Comparison of ENCODE assay signal across 17 cellular contexts in genomic region chr1:2060535-2060934, GRCh38. TPM values are rescaled to one million over a fixed set of nuclear protein-coding genes. Genes with fewer than 3 reads are reported as not detected.
DNase-seq lines count a peak whose midpoint lies in the region; ATAC-seq and TF ChIP-seq lines count a peak whose summit lies in the region.
"Had no signal": no experiment of that assay in that cellular context is flagged by ENCODE, and none has a peak within 500 bp of the region (broad histone marks: within the 10 kb centered on the region; RNA-seq: fewer than 3 reads in every experiment).

No MANE protein-coding gene starts in this region.

- H3K27me3 Mint-ChIP-seq in HFFc6 (ENCODE audit: insufficient read depth) = peaks cover 17% of the 10 kb centered on the region
- H3K27me3 Mint-ChIP-seq: CD4-positive, alpha-beta memory T cell had no signal

- no peak overlapping the region for H2BK12ac ChIP-seq in neuronal stem cell (ENCODE audit: low read length)

- H3K27me3 ChIP-seq in BLaER1 treated with 17β-estradiol and CSF1 and Interleukin-3, amounts not matched to agents 10 nM and 100 nM = peaks cover 0 to 26% (median 0%) of the 10 kb centered on the region in 11 experiments; a peak in 5 of 22 replicates
- no peaks in the 10 kb centered on the region for H3K27me3 ChIP-seq in left lung
- H3K27me3 ChIP-seq in neuronal stem cell (ENCODE audit: control insufficient read depth in 3 of 3, insufficient read depth in 3 of 3, low read depth in 1 of 3, low read length in 3 of 3) = peaks cover 0 to 10% (median 0%) of the 10 kb centered on the region in 3 experiments

- H3K27ac Mint-ChIP-seq in HFFc6 = no peak overlapping the region
- H3K27ac Mint-ChIP-seq: CD4-positive, alpha-beta memory T cell had no signal

- no peak overlapping the region for H3K4ac ChIP-seq in neuronal stem cell (ENCODE audit: low read length)

- no peak overlapping the region for H3K4me3 ChIP-seq in BLaER1 treated with 17β-estradiol and CSF1 and Interleukin-3, amounts not matched to agents 10 nM and 100 nM
- H3K4me3 ChIP-seq in left lung (no peak overlapping the region), neuronal stem cell (ENCODE audit: low read length in 2 of 2) (no peak overlapping the region)
- H3K4me3 ChIP-seq: GM12878, GM23248 had no signal

- H3K9ac ChIP-seq in BLaER1 treated with 17β-estradiol and CSF1 and Interleukin-3, amounts not matched to agents 10 nM and 100 nM = peak overlapping the region in 3 of 11 experiments; percentile 11 to 62 (median 46); a peak in 3 of 22 replicates
- peak overlapping the region; percentile 70 for H3K9ac ChIP-seq in neuronal stem cell (ENCODE audit: low read depth, low read length, poor library complexity)
- H3K9ac ChIP-seq: GM23248 had no signal

- no peak overlapping the region for H3K14ac ChIP-seq in neuronal stem cell (ENCODE audit: low read length)

- H3K36me3 ChIP-seq in BLaER1 treated with 17β-estradiol and CSF1 and Interleukin-3, amounts not matched to agents 10 nM and 100 nM = peaks cover 0 to 6% (median 0%) of the 10 kb centered on the region in 11 experiments; a peak in 2 of 22 replicates
- H3K36me3 ChIP-seq in left lung (peaks cover 0 to 28% of the 10 kb centered on the region in 2 donors), neuronal stem cell (replicated peaks in 1 of 2; ENCODE audit: control insufficient read depth in 2 of 2, insufficient read depth in 2 of 2, low read length in 2 of 2) (peaks cover 0 to 7% of the 10 kb centered on the region in 2 donors)
- H3K36me3 ChIP-seq: BE2C had no signal

- no peaks in the 10 kb centered on the region; a peak in 2 of 22 replicates for H4K20me1 ChIP-seq in BLaER1 treated with 17β-estradiol and CSF1 and Interleukin-3, amounts not matched to agents 10 nM and 100 nM

- H3K18ac ChIP-seq in neuronal stem cell (ENCODE audit: low read length) = peak overlapping the region; percentile 48

- no peak for TF ChIP-seq CTCF in left lung (IDR thresholded peaks at IDR 0.05)
- TF ChIP-seq CTCF in HFFc6 (IDR thresholded peaks at IDR 0.05) = no peak

- no peak overlapping the region for H2AFZ ChIP-seq in neuronal stem cell (ENCODE audit: low read length)
- H2AFZ ChIP-seq: GM23248 had no signal

- peaks cover under 1% of the 10 kb centered on the region for H3K36me3 Mint-ChIP-seq in HFFc6 (ENCODE audit: low read depth)
- H3K36me3 Mint-ChIP-seq: CD14-positive monocyte had no signal

- DNase-seq in left lung = peak in 1 of 2 donors; percentile 78
- no peak for DNase-seq in neuronal stem cell (ENCODE audit: low spot score)
- DNase-seq in GF-D8 (lab: John Stamatoyannopoulos, UW) = no peak
- DNase-seq in HFFc6 = no peak
- no peak for DNase-seq in stimulated activated naive CD4-positive, alpha-beta T cell treated with Interleukin-2 at 50 U/mL for 16 hours (lab: John Stamatoyannopoulos, UW)
- DNase-seq: ACHN; BE2C; CD4-positive, alpha-beta memory T cell; DMS79 treated with DMSO at 0.1 percent for 48 hours; GM23248; HCEC 1CT had no signal

- no CpG with 5 or more reads among the region's 23 CpGs for WGBS in neuronal stem cell (ENCODE audit: extremely low coverage in 2 of 2, insufficient read length in 2 of 2, insufficient replicate concordance in 1 of 2), 2 donors

- no peak overlapping the region for H2AK5ac ChIP-seq in neuronal stem cell (ENCODE audit: low read depth, low read length)

- H3K4me1 Mint-ChIP-seq in HFFc6 (ENCODE audit: low read depth) = no peaks in the 10 kb centered on the region
- H3K4me1 Mint-ChIP-seq: CD14-positive monocyte had no signal

- H4K91ac ChIP-seq in neuronal stem cell (ENCODE audit: low read depth, low read length, poor library complexity) = no peak overlapping the region

- peak overlapping the region in 3 of 11 experiments; percentile 60 to 70 (median 65); a peak in 5 of 22 replicates for H3K27ac ChIP-seq in BLaER1 treated with 17β-estradiol and CSF1 and Interleukin-3, amounts not matched to agents 10 nM and 100 nM
- peak overlapping the region; percentile 60 to 61 for H3K27ac ChIP-seq in left lung
- no peak overlapping the region for H3K27ac ChIP-seq in neuronal stem cell (replicated peaks; ENCODE audit: low read length)
- H3K27ac ChIP-seq: GM23248, HL-60 had no signal

- H3K4me3 Mint-ChIP-seq in HFFc6 = no peak overlapping the region
- H3K4me3 Mint-ChIP-seq: CD14-positive monocyte; CD4-positive, alpha-beta memory T cell had no signal

- H3K23ac ChIP-seq in neuronal stem cell (ENCODE audit: low read depth, low read length, poor library complexity) = peak overlapping the region; percentile 43

- no peak overlapping the region for H4K8ac ChIP-seq in neuronal stem cell (ENCODE audit: low read depth, low read length)

- H3K4me2 ChIP-seq in BLaER1 treated with 17β-estradiol and CSF1 and Interleukin-3, amounts not matched to agents 10 nM and 100 nM = peak overlapping the region in 10 of 11 experiments; percentile 65 to 93 (median 85); a peak in 18 of 22 replicates
- no peak overlapping the region for H3K4me2 ChIP-seq in neuronal stem cell (ENCODE audit: insufficient read depth, low read length, poor library complexity, severe bottlenecking)

- peak overlapping the region; percentile 75 for H2BK5ac ChIP-seq in neuronal stem cell (ENCODE audit: low read length)

- peak; percentile 36 for ATAC-seq in left lung
- ATAC-seq: GM12878 had no signal

- H3K4me1 ChIP-seq in BLaER1 treated with 17β-estradiol and CSF1 and Interleukin-3, amounts not matched to agents 10 nM and 100 nM = peaks cover 18 to 67% (median 45%) of the 10 kb centered on the region in 10 experiments
- peaks cover 0 to 3% of the 10 kb centered on the region in 2 donors for H3K4me1 ChIP-seq in left lung
- H3K4me1 ChIP-seq in neuronal stem cell (ENCODE audit: control insufficient read depth in 2 of 2, insufficient read depth in 1 of 2, low read depth in 1 of 2, low read length in 2 of 2) = no peaks in the 10 kb centered on the region
- H3K4me1 ChIP-seq: BE2C had no signal

- peaks cover 20% of the 10 kb centered on the region for H3K9me3 Mint-ChIP-seq in HFFc6

- intact Hi-C loops in left lung (cut with DNase I) = no loop called here

- H2BK120ac ChIP-seq in neuronal stem cell (ENCODE audit: low read depth, low read length) = no peak overlapping the region

- peaks cover 16 to 41% (median 34%) of the 10 kb centered on the region in 11 experiments for H3K9me3 ChIP-seq in BLaER1 treated with 17β-estradiol and CSF1 and Interleukin-3, amounts not matched to agents 10 nM and 100 nM (replicated peaks in 1 of 11)
- H3K9me3 ChIP-seq in left lung = peaks cover 0 to 4% of the 10 kb centered on the region in 2 donors
- peaks cover 3 to 8% of the 10 kb centered on the region in 2 donors for H3K9me3 ChIP-seq in neuronal stem cell (replicated peaks in 1 of 2; ENCODE audit: control insufficient read depth in 2 of 2, insufficient read depth in 1 of 2, low read depth in 1 of 2, low read length in 2 of 2)
- H3K9me3 ChIP-seq: BE2C had no signal

- H3K79me1 ChIP-seq in neuronal stem cell (ENCODE audit: low read depth, low read length) = peaks cover 4% of the 10 kb centered on the region

- H2BK15ac ChIP-seq in neuronal stem cell (ENCODE audit: low read length) = no peak overlapping the region

RNA-seq across cellular contexts. Expression of gene PRKCZ, which starts 10.3 kb away (rescaled TPM):
- total RNA-seq in left lung = 100 to 1,000 TPM; 100 to 129 TPM
- polyA plus RNA-seq in neuronal stem cell (2013, experiment 1 of 2) = 29.7 TPM
- polyA plus RNA-seq in neuronal stem cell (2013, experiment 2 of 2) = 28.1 TPM
- total RNA-seq in HFFc6 (2021; fragmentation: NEBNext Ultra II Directional; extraction: Animal tissue kit (Norgen Biotek cat#: 25700)) = 1 to 10 TPM in 2 of 6 experiments, under 1 TPM in 4; 0.55 to 1.4 (median 0.95) TPM
- total RNA-seq: HT1080 had no signal

RNA-seq across cellular contexts. Expression of gene GABRD, which starts 41.4 kb away (rescaled TPM):
- total RNA-seq in left lung = under 1 TPM; 0.31 to 0.50 TPM
- 0.08 TPM for polyA plus RNA-seq in neuronal stem cell (2013, experiment 1 of 2)
- 0.04 TPM for polyA plus RNA-seq in neuronal stem cell (2013, experiment 2 of 2)
- total RNA-seq in HFFc6 (2021; fragmentation: NEBNext Ultra II Directional; extraction: Animal tissue kit (Norgen Biotek cat#: 25700)) = not detected
- total RNA-seq: CD4-positive, alpha-beta memory T cell; GM12878; GM23248; HT1080 had no signal
- polyA plus RNA-seq: CD14-positive monocyte; CD4-positive, alpha-beta memory T cell; GM12878; GM23248 had no signal

RNA-seq across cellular contexts. Expression of gene CFAP74, which starts 56.9 kb away (rescaled TPM):
- total RNA-seq in left lung = 1 to 10 TPM in 1 of 2 donors, under 1 TPM in 1; 0.23 to 2.6 TPM
- polyA plus RNA-seq in neuronal stem cell (2013, experiment 1 of 2) = 0.31 TPM
- polyA plus RNA-seq in neuronal stem cell (2013, experiment 2 of 2) = 0.22 TPM
- not detected for total RNA-seq in HFFc6 (2021; fragmentation: NEBNext Ultra II Directional; extraction: Animal tissue kit (Norgen Biotek cat#: 25700))
- total RNA-seq: CD4-positive, alpha-beta memory T cell; GM12878; GM23248; H4; HT1080 had no signal
- polyA plus RNA-seq: CD14-positive monocyte; CD4-positive, alpha-beta memory T cell; GM23248 had no signal

Comparison
In these comparisons a context has a peak if more than half of its experiments do, and no peak if none do; other contexts are left out.
1. RNA of gene PRKCZ, which starts 10.3 kb away (total RNA-seq): 100 to 129 TPM in left lung; 0.55 to 1.4 TPM in HFFc6; every median in the first group is over 10 times any median in the second.